Comparison of ENCODE assay signal across 8 cellular contexts in genomic region chr1:61547302-61547701, GRCh38.
DNase-seq lines count a peak whose midpoint lies in the region; TF ChIP-seq lines count a peak whose summit lies in the region.
"Not testable (repeated sequence)": the region's sequence is repeated elsewhere in the genome, so short reads cannot be mapped to it uniquely, and the experiment has no call there.

No MANE protein-coding gene starts in this region.

- not testable (repeated sequence) for H3K36me3 ChIP-seq in Loucy (ENCODE audit: insufficient read depth, low read length)

- DNase-seq in Calu3 (peak; percentile 8), OCI-M1 (lab: John Stamatoyannopoulos, UW) (peak; percentile 7), iPS-NIHi7 (ENCODE audit: extremely low spot score) (peak; percentile 16)
- DNase-seq in activated CD4-positive, alpha-beta T cell treated with anti-CD3 and anti-CD28 coated beads, Interleukin-2, amount 50 U/mL, for 48 hours, result peak; percentile 11 to 33
- DNase-seq in central memory CD4-positive, alpha-beta T cell, result peak; percentile 0
- DNase-seq in type B pancreatic cell (ENCODE audit: extremely low spot score, unreplicated experiment), result not testable (repeated sequence)

- BruUV-seq in Calu3 (replicated peaks; lab: Mats Ljungman, UMichigan), result not testable (repeated sequence)

- H3K4me3 Mint-ChIP-seq in Calu3 (ENCODE audit: low read depth, unreplicated experiment); type B pancreatic cell: not testable (repeated sequence)

- H3K4me1 ChIP-seq in Loucy (ENCODE audit: insufficient read depth, low read length, poor library complexity, severe bottlenecking), result not testable (repeated sequence)

- H3K27ac Mint-ChIP-seq in Calu3 (ENCODE audit: unreplicated experiment); type B pancreatic cell: not testable (repeated sequence)

- H3K9me3 ChIP-seq in Loucy (ENCODE audit: insufficient read depth, low read depth, low read length), result not testable (repeated sequence)

- H3K9ac ChIP-seq in Loucy (ENCODE audit: low read depth, low read length, poor library complexity, severe bottlenecking), result not testable (repeated sequence)

- not testable (repeated sequence) for H3K36me3 Mint-ChIP-seq in Calu3 (ENCODE audit: insufficient read depth, unreplicated experiment); type B pancreatic cell

- not testable (repeated sequence) for TF ChIP-seq CTCF in Calu3 (IDR thresholded peaks at IDR 0.05; ENCODE audit: unreplicated experiment)
- TF ChIP-seq CTCF in GM12874 (IDR thresholded peaks at IDR 0.05; ENCODE audit: insufficient read depth, low read depth, low read length) (peak; percentile 37; the same call in 1 of the 2 replicates), Loucy (conservative IDR thresholded peaks at IDR 0.05; ENCODE audit: low read length) (peak; percentile 63), type B pancreatic cell (conservative IDR thresholded peaks at IDR 0.05) (peak; percentile 33)

- not testable (repeated sequence) for H3K4me1 Mint-ChIP-seq in Calu3 (ENCODE audit: low read depth, unreplicated experiment); type B pancreatic cell (ENCODE audit: unreplicated experiment)

- intact Hi-C loops in Calu3 (cut with micrococcal nuclease; ENCODE audit: unreplicated experiment), result loop anchor here (5.0 kb wide), 1 partner anchor 305 kb away; no protein-coding TSS in a partner anchor

- H3K27me3 Mint-ChIP-seq in Calu3 (ENCODE audit: unreplicated experiment), result peaks cover 43% of the 10 kb centered on the region
- H3K27me3 Mint-ChIP-seq in type B pancreatic cell, result not testable (repeated sequence)

- H3K9me2 ChIP-seq in Loucy (replicated peaks; ENCODE audit: low read depth, low read length), result not testable (repeated sequence)

- not testable (repeated sequence) for H3K27me3 ChIP-seq in Loucy (ENCODE audit: insufficient read depth, low read length, poor library complexity, severe bottlenecking)

- not testable (repeated sequence) for H3F3A ChIP-seq in Loucy (ENCODE audit: low read depth)

- H3K9me3 Mint-ChIP-seq in Calu3 (ENCODE audit: low read depth, unreplicated experiment), result not testable (repeated sequence)
- H3K9me3 Mint-ChIP-seq in type B pancreatic cell, result peaks cover 22% of the 10 kb centered on the region

- H3K4me2 ChIP-seq in Loucy (ENCODE audit: low read depth, low read length, poor library complexity, severe bottlenecking), result not testable (repeated sequence)

- not testable (repeated sequence) for H3K4me3 ChIP-seq in Loucy (ENCODE audit: low read length, poor library complexity, severe bottlenecking)

- H2AFZ ChIP-seq in Loucy (ENCODE audit: low read length), result not testable (repeated sequence)

- CTCF ChIA-PET in Calu3 (lab: Charles Lee), result not testable (repeated sequence)

- H4K20me1 ChIP-seq in Loucy (ENCODE audit: insufficient read depth, low read length, poor library complexity, severe bottlenecking), result not testable (repeated sequence)

- not testable (repeated sequence) for H3K79me2 ChIP-seq in Loucy (ENCODE audit: insufficient read depth, low read length)
